ENCODE assay signal across 22 cellular contexts in the genomic region with DNA sequence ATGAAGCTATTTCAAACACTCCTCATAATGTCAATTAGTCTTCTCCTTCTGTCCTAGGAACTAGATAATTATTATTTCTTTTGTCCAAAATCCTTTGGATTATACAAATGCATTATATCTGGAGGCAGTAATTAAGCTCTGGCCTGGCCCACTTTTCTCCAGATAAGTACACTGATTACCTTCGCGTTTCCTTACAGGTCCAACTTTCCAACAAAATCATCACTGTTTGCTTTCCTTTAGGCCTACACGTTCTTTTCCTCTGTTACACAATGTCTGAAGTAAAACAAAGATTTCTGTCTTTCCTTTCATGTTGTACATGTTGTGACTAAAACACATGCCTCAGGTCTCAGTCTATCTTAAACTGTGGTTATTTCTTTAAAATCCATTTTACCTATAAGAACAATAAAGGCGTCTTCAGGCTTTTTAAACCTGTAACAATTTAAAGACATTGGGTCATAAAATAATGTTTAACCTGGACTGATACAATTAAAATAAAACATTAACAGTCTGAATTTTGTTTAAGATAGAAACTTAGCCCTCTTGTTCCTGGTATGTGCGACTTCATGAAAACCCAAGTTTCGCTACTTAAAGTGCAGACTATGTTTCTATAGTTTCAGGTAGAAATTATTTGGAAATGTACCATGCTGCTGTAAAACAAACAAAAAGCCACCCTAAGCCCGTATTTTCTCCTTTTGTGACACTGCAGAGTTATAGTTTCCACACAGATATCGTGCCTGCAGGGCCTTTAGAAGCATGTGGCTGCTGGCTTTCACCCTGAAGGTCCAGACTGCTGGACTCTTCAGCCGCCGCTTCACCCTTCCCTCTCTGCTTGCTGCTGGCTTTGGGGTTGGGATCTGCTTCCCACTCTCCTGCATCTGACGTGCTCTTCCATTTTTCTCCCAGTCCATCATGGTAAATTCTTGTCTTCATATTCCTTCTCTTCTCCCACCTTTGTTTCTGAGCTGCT.
DNase-seq lines count a peak whose midpoint lies in the region; ATAC-seq, FAIRE-seq and TF ChIP-seq lines count a peak whose summit lies in the region.
"Had no signal": no experiment of that assay in that cellular context is flagged by ENCODE, and none has a peak within 500 bp of the region (broad histone marks: within the 10 kb centered on the region; RNA-seq: fewer than 3 reads in every experiment).

No MANE protein-coding gene starts in this region.

- H3K27me3 Mint-ChIP-seq in progenitor cell of endocrine pancreas: no peaks in the 10 kb centered on the region
- H3K27me3 Mint-ChIP-seq: B cell; CD4-positive, alpha-beta T cell had no signal

- H3K27me3 ChIP-seq in BLaER1: no peaks in the 10 kb centered on the region

- no peaks in the 10 kb centered on the region for H3K36me3 ChIP-seq in BLaER1
- no peaks in the 10 kb centered on the region for H3K36me3 ChIP-seq in mucosa of descending colon (ENCODE audit: low read depth)

- H3K4me1 Mint-ChIP-seq in progenitor cell of endocrine pancreas (ENCODE audit: low read depth): peaks cover 6% of the 10 kb centered on the region
- H3K4me1 Mint-ChIP-seq: B cell had no signal

- no peak overlapping the region for H3K27ac ChIP-seq in BLaER1
- H3K27ac ChIP-seq: 22Rv1, A549 had no signal

- no peaks in the 10 kb centered on the region for H4K20me1 ChIP-seq in BLaER1

- no peak overlapping the region for H3K4me3 Mint-ChIP-seq in progenitor cell of endocrine pancreas (ENCODE audit: low read depth)
- H3K4me3 Mint-ChIP-seq: B cell; CD4-positive, alpha-beta T cell; CD8-positive, alpha-beta T cell had no signal

- no peaks in the 10 kb centered on the region for H3K36me3 Mint-ChIP-seq in progenitor cell of endocrine pancreas (ENCODE audit: insufficient read depth)
- H3K36me3 Mint-ChIP-seq: CD8-positive, alpha-beta T cell had no signal

- peak; percentile 71 for ATAC-seq in mucosa of descending colon
- ATAC-seq: A549; CD8-positive, alpha-beta T cell had no signal

- H3K4me3 ChIP-seq in BLaER1: no peak overlapping the region
- H3K4me3 ChIP-seq in mucosa of descending colon: no peak overlapping the region
- H3K4me3 ChIP-seq: A549 had no signal

- H3K9me3 ChIP-seq in BLaER1 (no peaks in the 10 kb centered on the region), mucosa of descending colon (no peaks in the 10 kb centered on the region)
- H3K9me3 ChIP-seq: A549 had no signal

- peak; percentile 36 for FAIRE-seq in islet of Langerhans (lab: Jason Lieb, UNC)
- FAIRE-seq: A549, D721Med, G401.6, GM12891, GM19239 had no signal

- H3K27ac Mint-ChIP-seq in progenitor cell of endocrine pancreas: peak overlapping the region; percentile 73
- H3K27ac Mint-ChIP-seq: B cell; CD4-positive, alpha-beta T cell; CD8-positive, alpha-beta T cell had no signal

- H3K9ac ChIP-seq in BLaER1: no peak overlapping the region

- intact Hi-C loops in mucosa of descending colon (cut with DNase I, micrococcal nuclease): no loop called here

- H3K9me3 Mint-ChIP-seq in progenitor cell of endocrine pancreas (ENCODE audit: low read depth): no peaks in the 10 kb centered on the region
- H3K9me3 Mint-ChIP-seq: CD8-positive, alpha-beta T cell had no signal

- H3K4me2 ChIP-seq in BLaER1: peak overlapping the region; percentile 7; the same call in 1 of the 2 replicates
- H3K4me2 ChIP-seq: A549 had no signal

- DNase-seq in mucosa of descending colon: peak in 1 of 3 donors; percentile 11
- DNase-seq in progenitor cell of endocrine pancreas (ENCODE audit: low spot score, unreplicated experiment): no peak
- no peak for DNase-seq in stimulated activated CD4-positive, alpha-beta T cell treated with anti-CD3 and anti-CD28 coated beads, Interleukin-4, amount 100 ng/mL, for 4 hours
- DNase-seq in NCI-H510A treated with DMSO at 0.1 percent for 48 hours (lab: John Stamatoyannopoulos, UW): no peak
- no peak for DNase-seq in islet precursor cell
- DNase-seq: AML-193; C1 segment of cervical spinal cord; Caco-2; Calu3; CD4-positive, alpha-beta T cell; CD8-positive, alpha-beta T cell; DMS79 treated with DMSO at 0.1 percent for 48 hours; GF-D8 had no signal

- H3K4me1 ChIP-seq in BLaER1: 0 out of 2 replicates have a peak, but pooled peaks cover 4% of the 10 kb centered on the region
- no peaks in the 10 kb centered on the region for H3K4me1 ChIP-seq in mucosa of descending colon (ENCODE audit: low read depth)
- H3K4me1 ChIP-seq: A549, Caco-2 had no signal

- no peak for TF ChIP-seq CTCF in mucosa of descending colon (IDR thresholded peaks at IDR 0.05)
- no peak for TF ChIP-seq CTCF in progenitor cell of endocrine pancreas (IDR thresholded peaks at IDR 0.05; ENCODE audit: unreplicated experiment)
